In the genomic region with DNA sequence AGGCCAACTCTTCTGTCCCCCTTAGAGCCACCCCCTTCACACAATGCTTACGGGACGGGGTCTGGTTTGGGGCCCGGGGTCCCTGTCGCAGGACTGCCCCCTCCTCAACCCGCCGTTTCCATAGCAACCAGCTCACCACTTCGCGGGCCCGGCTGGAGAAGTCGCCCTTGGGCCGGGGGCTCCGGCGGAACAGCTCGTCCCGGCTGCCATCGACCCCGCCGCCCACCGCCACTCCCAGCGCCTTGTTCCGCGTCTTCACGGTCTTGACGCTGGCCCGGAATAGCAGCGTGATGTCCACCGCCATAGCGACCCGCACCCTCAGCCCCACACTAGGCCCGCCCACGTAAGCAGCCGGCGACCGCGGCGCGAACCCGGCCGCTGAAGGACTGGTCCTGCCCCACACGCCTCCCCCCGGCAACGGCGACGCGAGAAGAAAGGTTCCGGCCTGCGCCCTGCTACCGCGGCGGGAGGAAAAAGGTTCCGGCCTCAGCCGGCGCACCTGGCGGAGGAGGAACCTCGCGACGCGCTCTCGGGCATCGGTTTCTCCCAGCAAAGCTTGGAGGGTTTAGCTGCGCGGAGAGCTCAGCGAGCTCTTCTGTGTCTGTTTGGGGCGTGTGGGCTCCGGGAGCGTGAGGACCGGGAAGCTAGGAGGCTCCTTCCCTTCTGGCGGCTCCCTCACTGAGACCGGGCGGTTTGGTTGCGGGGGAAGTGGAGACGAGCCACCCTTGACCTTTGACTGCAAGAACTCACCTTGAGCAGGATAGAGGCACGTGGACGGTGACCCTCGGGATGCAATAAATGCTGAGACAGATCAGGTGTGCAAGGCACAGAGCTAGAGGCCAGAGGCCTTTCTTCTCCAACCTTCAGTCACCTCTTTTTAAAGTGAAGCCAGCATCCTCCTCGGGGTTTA, we compare ENCODE assay signal across 8 cellular contexts. TPM values are rescaled to one million over a fixed set of nuclear protein-coding genes. Genes with fewer than 3 reads are reported as not detected.
DNase-seq lines count a peak whose midpoint lies in the region; ATAC-seq and TF ChIP-seq lines count a peak whose summit lies in the region.

A gene (minus strand): TSS at position 388 of the 910 bp plus-strand sequence. CDS start 84 bp downstream, at position 304.

- peaks cover 26% of the 10 kb centered on the region for H3K4me1 Mint-ChIP-seq in activated T-helper 2 cell treated with anti-CD3 and anti-CD28 coated beads, Interferon-gamma antibody, Interleukin-2, Interleukin-4, amounts not matched to agents 10 μg/mL and 5 μg/mL and 100 μg/mL, durations not matched to agents 14 hours and 24 hours and 36 hours (ENCODE audit: low read depth)
- H3K4me1 Mint-ChIP-seq in natural killer cell = peaks cover 37 to 57% of the 10 kb centered on the region in 2 donors

- DNase-seq in EH (ENCODE audit: low read depth) = peak; percentile 79
- DNase-seq in Karpas-422 = peak; percentile 96
- peak; percentile 85 for DNase-seq in RPMI8226
- peak; percentile 85 for DNase-seq in activated T-helper 2 cell treated with anti-CD3 and anti-CD28 coated beads, Interferon-gamma antibody, Interleukin-2, Interleukin-4, amounts not matched to agents 10 μg/mL and 5 μg/mL and 100 μg/mL, durations not matched to agents 14 hours and 24 hours and 36 hours (ENCODE audit: low spot score)
- DNase-seq in fibroblast of peridontal ligament (ENCODE audit: extremely low read depth) = peak; percentile 81
- peak; percentile 87 for DNase-seq in natural killer cell
- DNase-seq in stimulated activated naive CD8-positive, alpha-beta T cell treated with anti-CD3 and anti-CD28 coated beads, Interleukin-15, Interleukin-2, amounts not matched to agents 100 U/mL and 50 U/mL, for 24 hours = peak; percentile 92

- peak within 1 kb of the TSS; percentile 98 for H3K9ac ChIP-seq in Karpas-422 (ENCODE audit: low read length)

- peak within 1 kb of the TSS; percentile 98 for H3K4me3 Mint-ChIP-seq in activated T-helper 2 cell treated with anti-CD3 and anti-CD28 coated beads, Interferon-gamma antibody, Interleukin-2, Interleukin-4, amounts not matched to agents 10 μg/mL and 5 μg/mL and 100 μg/mL, durations not matched to agents 14 hours and 24 hours and 36 hours (ENCODE audit: low read depth)
- H3K4me3 Mint-ChIP-seq in natural killer cell = peak within 1 kb of the TSS; percentile 98

- no peaks in the 10 kb centered on the region for H3K27me3 ChIP-seq in Karpas-422 (ENCODE audit: low read length)

- intact Hi-C loops in activated T-helper 2 cell treated with anti-CD3 and anti-CD28 coated beads, Interferon-gamma antibody, Interleukin-2, Interleukin-4, amounts not matched to agents 10 μg/mL and 5 μg/mL and 100 μg/mL, durations not matched to agents 14 hours and 24 hours and 36 hours (cut with micrococcal nuclease) = loop anchor here (1.0 to 2.0 kb wide), 4 partner anchors 17 to 293 kb away; a partner anchor contains a TSS
- intact Hi-C loops in natural killer cell (cut with micrococcal nuclease) = loop anchor here (2.0 kb wide), 1 partner anchor 17 kb away; no protein-coding TSS in a partner anchor

- H2AFZ ChIP-seq in Karpas-422 (ENCODE audit: low read length) = peak within 1 kb of the TSS; percentile 71

- H3K4me1 ChIP-seq in Karpas-422 (ENCODE audit: low read length) = peaks cover 35% of the 10 kb centered on the region

- peaks cover 6% of the 10 kb centered on the region; the same call in 1 of the 2 replicates for H3K36me3 ChIP-seq in Karpas-422 (ENCODE audit: insufficient read depth, low read length)

- H3K4me3 ChIP-seq in Karpas-422 (ENCODE audit: low read length) = peak within 1 kb of the TSS; percentile 84

- H3K27me3 Mint-ChIP-seq in activated T-helper 2 cell treated with anti-CD3 and anti-CD28 coated beads, Interferon-gamma antibody, Interleukin-2, Interleukin-4, amounts not matched to agents 10 μg/mL and 5 μg/mL and 100 μg/mL, durations not matched to agents 14 hours and 24 hours and 36 hours (ENCODE audit: low read depth) = no peaks in the 10 kb centered on the region
- no peaks in the 10 kb centered on the region for H3K27me3 Mint-ChIP-seq in natural killer cell (ENCODE audit: low read depth in 2 of 2)

- TF ChIP-seq CTCF in natural killer cell (IDR thresholded peaks at IDR 0.05) = no peak

- H4K20me1 ChIP-seq in Karpas-422 (ENCODE audit: insufficient read depth, low read depth, low read length) = peaks cover 5% of the 10 kb centered on the region; the same call in 1 of the 2 replicates

- peak within 1 kb of the TSS; percentile 94 for H3K27ac Mint-ChIP-seq in activated T-helper 2 cell treated with anti-CD3 and anti-CD28 coated beads, Interferon-gamma antibody, Interleukin-2, Interleukin-4, amounts not matched to agents 10 μg/mL and 5 μg/mL and 100 μg/mL, durations not matched to agents 14 hours and 24 hours and 36 hours
- peak within 1 kb of the TSS; percentile 92 to 96 for H3K27ac Mint-ChIP-seq in natural killer cell

- no peaks in the 10 kb centered on the region for H3K9me2 ChIP-seq in Karpas-422 (replicated peaks; ENCODE audit: insufficient read depth, low read length)

- no peaks in the 10 kb centered on the region for H3K9me3 Mint-ChIP-seq in activated T-helper 2 cell treated with anti-CD3 and anti-CD28 coated beads, Interferon-gamma antibody, Interleukin-2, Interleukin-4, amounts not matched to agents 10 μg/mL and 5 μg/mL and 100 μg/mL, durations not matched to agents 14 hours and 24 hours and 36 hours
- no peaks in the 10 kb centered on the region for H3K9me3 Mint-ChIP-seq in natural killer cell

- H3K4me2 ChIP-seq in Karpas-422 (ENCODE audit: low read depth, low read length, poor library complexity, severe bottlenecking) = peak within 1 kb of the TSS; percentile 75

- H3K9me3 ChIP-seq in Karpas-422 (ENCODE audit: low read length) = no peaks in the 10 kb centered on the region

- peaks cover 83% of the 10 kb centered on the region for H3K79me2 ChIP-seq in Karpas-422 (ENCODE audit: low read length)

- ATAC-seq in GM21825 (IDR thresholded peaks at IDR 0.05; ENCODE audit: unreplicated experiment) (peak; percentile 90), natural killer cell (peak; percentile 93 to 96 (median 96))
- ATAC-seq in stimulated activated naive CD8-positive, alpha-beta T cell treated with anti-CD3 and anti-CD28 coated beads, Interleukin-15, Interleukin-2, amounts not matched to agents 100 U/mL and 50 U/mL, for 24 hours = peak; percentile 96

- no peaks in the 10 kb centered on the region for H3K36me3 Mint-ChIP-seq in activated T-helper 2 cell treated with anti-CD3 and anti-CD28 coated beads, Interferon-gamma antibody, Interleukin-2, Interleukin-4, amounts not matched to agents 10 μg/mL and 5 μg/mL and 100 μg/mL, durations not matched to agents 14 hours and 24 hours and 36 hours (ENCODE audit: low read depth)
- no peaks in the 10 kb centered on the region for H3K36me3 Mint-ChIP-seq in natural killer cell

- H3K27ac ChIP-seq in Karpas-422 (ENCODE audit: low read length) = peak within 1 kb of the TSS; percentile 47; the same call in 1 of the 2 replicates

RNA-seq across cellular contexts. Expression of the gene that starts here (rescaled TPM):
- 17.9 and 43.8 TPM in 2 replicates for total RNA-seq in Karpas-422 (2014; rRNA removed; shearing (Covaris generic); ENCODE audit: low replicate concordance)
- total RNA-seq in activated T-helper 2 cell treated with anti-CD3 and anti-CD28 coated beads, Interferon-gamma antibody, Interleukin-2, Interleukin-4, amounts not matched to agents 10 μg/mL and 5 μg/mL and 100 μg/mL, durations not matched to agents 14 hours and 24 hours and 36 hours = 26.9 and 30.8 TPM in 2 replicates
- 10 to 100 TPM; 23.1 to 32.8 (median 29.0) TPM for total RNA-seq in natural killer cell

Comparison
In these comparisons a context has a peak if more than half of its experiments do, and no peak if none do; other contexts are left out.
1. Peak in every context shown above with its lines: DNase-seq, ATAC-seq, H3K4me3 ChIP-seq and H3K27ac ChIP-seq.